In the genomic region with DNA sequence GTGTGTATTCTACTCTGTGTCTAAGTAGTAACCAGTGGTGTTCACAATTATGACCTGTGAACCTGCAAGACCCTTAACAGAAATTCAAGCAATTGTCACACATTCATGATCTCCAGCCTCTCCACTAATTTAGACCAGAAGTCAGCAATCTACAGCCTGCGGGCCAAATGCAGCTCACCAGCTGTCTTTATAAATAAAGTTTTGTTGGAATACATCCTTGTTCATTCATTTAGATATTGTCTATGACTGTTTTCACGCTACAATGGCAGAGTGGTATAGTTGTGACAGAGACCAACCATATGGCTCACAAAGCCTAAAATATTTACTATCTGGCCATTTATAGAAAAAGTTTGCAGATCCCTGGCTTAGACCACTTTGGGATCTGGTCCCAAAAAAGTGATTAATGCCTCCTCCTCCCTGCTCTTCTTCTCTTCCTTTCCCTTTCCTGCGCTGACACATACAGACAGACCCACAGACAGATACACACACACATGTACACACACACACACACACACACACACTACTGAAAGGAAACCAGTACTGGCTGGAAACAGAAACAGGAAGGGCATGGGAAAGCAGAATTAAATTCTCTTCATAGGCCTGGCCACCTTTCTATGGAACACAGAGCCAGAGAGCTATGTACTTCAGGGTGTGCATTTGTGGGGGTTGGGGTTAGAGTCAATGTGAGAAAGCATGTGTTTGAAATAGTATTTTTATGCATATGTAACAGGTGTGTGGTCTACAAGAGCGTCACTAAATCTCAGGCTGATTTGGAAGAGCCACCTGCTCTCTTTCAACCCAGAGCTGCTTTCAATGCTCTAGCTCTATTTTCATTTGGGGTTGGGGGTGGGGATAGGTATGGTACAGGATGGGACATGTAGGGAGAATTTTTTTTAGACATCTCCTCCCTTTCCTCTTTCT, we compare ENCODE assay signal across 2 cellular contexts.
TF ChIP-seq lines count a peak whose summit lies in the region.

No MANE protein-coding gene starts in this region.

TF ChIP-seq in K562, 482 proteins besides CTCF, POLR2A, EP300 and RAD21 (continued from another document):
- TF ChIP-seq ZBTB40 (IDR thresholded peaks at IDR 0.05) (peak; percentile 94), ZBTB40 (CRISPR knock-in tag; IDR thresholded peaks at IDR 0.05) (peak; percentile 92), YY1 (IDR thresholded peaks at IDR 0.05; ENCODE audit: borderline replicate concordance in 1 of 3, control insufficient read depth in 1 of 3, extremely low read depth in 1 of 3, insufficient read depth in 3 of 3, insufficient read length in 1 of 3, insufficient replicate concordance in 2 of 3, low read depth in 1 of 3, low read length in 2 of 3) (peak in 1 of 3 experiments; percentile 2), SMARCE1 (IDR thresholded peaks at IDR 0.05) (no peak)

TF ChIP-seq in SK-N-SH treated with all-trans-retinoic acid at 6 μM for 48 hours, 23 proteins besides CTCF, POLR2A, EP300 and RAD21 (continued from another document):
- TF ChIP-seq TSHZ2 (CRISPR knock-in tag; IDR thresholded peaks at IDR 0.05) (no peak), ZC3H10 (CRISPR knock-in tag; IDR thresholded peaks at IDR 0.05) (no peak), ZFP3 (CRISPR knock-in tag; IDR thresholded peaks at IDR 0.05) (no peak), GLIS3 (CRISPR knock-in tag; IDR thresholded peaks at IDR 0.05) (no peak), ZFP30 (CRISPR knock-in tag; IDR thresholded peaks at IDR 0.05) (no peak), ZNF8 (CRISPR knock-in tag; IDR thresholded peaks at IDR 0.05) (no peak), OSR1 (CRISPR knock-in tag; IDR thresholded peaks at IDR 0.05) (no peak), ARNTL (CRISPR knock-in tag; IDR thresholded peaks at IDR 0.05; ENCODE audit: borderline replicate concordance, low read depth) (no peak), POU6F1 (CRISPR knock-in tag; IDR thresholded peaks at IDR 0.05; ENCODE audit: borderline replicate concordance, low read depth) (no peak), ZNF70 (CRISPR knock-in tag; IDR thresholded peaks at IDR 0.05) (no peak), ISL1 (CRISPR knock-in tag; IDR thresholded peaks at IDR 0.05) (no peak), ZNF565 (CRISPR knock-in tag; conservative IDR thresholded peaks at IDR 0.05; ENCODE audit: low read depth) (no peak), TOX (CRISPR knock-in tag; IDR thresholded peaks at IDR 0.05; ENCODE audit: borderline replicate concordance) (no peak), ESRRG (CRISPR knock-in tag; IDR thresholded peaks at IDR 0.05) (no peak), PPARA (CRISPR knock-in tag; IDR thresholded peaks at IDR 0.05; ENCODE audit: borderline replicate concordance) (no peak)
